Comparison of ENCODE assay signal across 22 cellular contexts in the genomic region with DNA sequence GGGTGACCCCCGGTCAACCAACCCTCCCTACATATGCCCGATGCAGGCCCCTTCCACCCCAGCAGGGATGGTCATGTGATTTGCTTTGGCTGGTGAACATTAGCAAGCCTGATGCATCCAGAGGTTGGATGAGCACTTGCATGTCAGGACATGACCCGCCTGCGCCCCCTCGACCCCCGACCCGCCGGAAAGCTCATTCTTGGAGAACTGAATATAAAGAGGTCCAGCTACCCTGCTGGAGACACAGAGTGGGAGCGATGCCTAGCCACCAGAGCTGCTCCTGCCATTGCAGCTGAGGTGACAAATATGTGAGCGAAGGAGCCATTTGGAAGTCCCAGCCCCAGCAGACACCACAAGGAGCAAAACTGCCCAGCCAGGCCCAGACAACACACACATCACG. TPM values are rescaled to one million over a fixed set of nuclear protein-coding genes. Genes with fewer than 3 reads are reported as not detected.
DNase-seq lines count a peak whose midpoint lies in the region; ATAC-seq, FAIRE-seq and TF ChIP-seq lines count a peak whose summit lies in the region.
"Had no signal": no experiment of that assay in that cellular context is flagged by ENCODE, and none has a peak within 500 bp of the region (broad histone marks: within the 10 kb centered on the region; RNA-seq: fewer than 3 reads in every experiment).

No MANE protein-coding gene starts in this region.

- H3K4me3 Mint-ChIP-seq in activated CD4-positive, alpha-beta T cell treated with anti-CD3 and anti-CD28 coated beads, Interleukin-2, amount 10 ng/mL, durations not matched to agents 7 days and 5 days: no peak overlapping the region
- H3K4me3 Mint-ChIP-seq in MCF 10A (ENCODE audit: unreplicated experiment) (no peak overlapping the region), T-helper 17 cell (no peak overlapping the region)
- no peak overlapping the region for H3K4me3 Mint-ChIP-seq in naive thymus-derived CD4-positive, alpha-beta T cell
- H3K4me3 Mint-ChIP-seq: CD4-positive, CD25-positive, alpha-beta regulatory T cell had no signal

- H3K27me3 ChIP-seq in breast epithelium: no peaks in the 10 kb centered on the region
- H3K27me3 ChIP-seq in naive thymus-derived CD4-positive, alpha-beta T cell (ENCODE audit: control insufficient read depth in 2 of 2, insufficient read depth in 2 of 2, low read length in 2 of 2): no peaks in the 10 kb centered on the region

- H3K36me3 ChIP-seq in breast epithelium: no peaks in the 10 kb centered on the region
- peaks cover 0 to 34% (median 6%) of the 10 kb centered on the region in 3 experiments for H3K36me3 ChIP-seq in naive thymus-derived CD4-positive, alpha-beta T cell (ENCODE audit: control insufficient read depth in 2 of 3, insufficient read depth in 3 of 3, low read length in 3 of 3)

- DNase-seq in activated CD4-positive, alpha-beta T cell treated with anti-CD3 and anti-CD28 coated beads, Interleukin-2, amount 10 ng/mL, durations not matched to agents 7 days and 5 days: no peak
- no peak for DNase-seq in activated CD4-positive, alpha-beta T cell treated with anti-CD3 and anti-CD28 coated beads for 4 hours
- DNase-seq in MCF 10A (ENCODE audit: unreplicated experiment) (no peak), breast epithelium (ENCODE audit: low spot score in 2 of 2) (no peak), T-helper 17 cell (no peak), GM12892 (ENCODE audit: insufficient read length) (no peak), mesenteric fat pad (ENCODE audit: low spot score) (no peak)
- no peak for DNase-seq in naive thymus-derived CD4-positive, alpha-beta T cell
- DNase-seq: CD4-positive, CD25-positive, alpha-beta regulatory T cell; Kasumi-1; MV-4-11; NCI-H1105 treated with DMSO at 0.1 percent for 48 hours; NCI-H1694 treated with DMSO at 0.1 percent for 48 hours; NCI-H2227 treated with DMSO at 0.1 percent for 48 hours; NCI-H526 treated with DMSO at 0.1 percent for 48 hours; RPMI8226; SHP77 treated with DMSO at 0.1 percent for 48 hours had no signal

- H3K9me3 ChIP-seq in breast epithelium: no peaks in the 10 kb centered on the region
- no peaks in the 10 kb centered on the region for H3K9me3 ChIP-seq in T-helper 17 cell (ENCODE audit: control insufficient read depth, low read length, poor library complexity, severe bottlenecking)
- H3K9me3 ChIP-seq in naive thymus-derived CD4-positive, alpha-beta T cell (ENCODE audit: control insufficient read depth in 2 of 3, low read length in 3 of 3): no peaks in the 10 kb centered on the region

- no TSS peak for BruUV-seq in MCF 10A (replicated peaks; lab: Mats Ljungman, UMichigan)

- no peaks in the 10 kb centered on the region for H3K4me1 ChIP-seq in breast epithelium
- peaks cover 0 to 16% of the 10 kb centered on the region in 2 donors for H3K4me1 ChIP-seq in naive thymus-derived CD4-positive, alpha-beta T cell (ENCODE audit: control insufficient read depth in 2 of 2, insufficient read depth in 2 of 2, low read length in 2 of 2)

- H3K9me3 Mint-ChIP-seq in activated CD4-positive, alpha-beta T cell treated with anti-CD3 and anti-CD28 coated beads, Interleukin-2, amount 10 ng/mL, durations not matched to agents 7 days and 5 days: no peaks in the 10 kb centered on the region
- H3K9me3 Mint-ChIP-seq in MCF 10A (ENCODE audit: unreplicated experiment): no peaks in the 10 kb centered on the region
- H3K9me3 Mint-ChIP-seq in naive thymus-derived CD4-positive, alpha-beta T cell: no peaks in the 10 kb centered on the region
- H3K9me3 Mint-ChIP-seq: CD4-positive, CD25-positive, alpha-beta regulatory T cell had no signal

- H3K4me3 ChIP-seq in breast epithelium: no peak overlapping the region
- H3K4me3 ChIP-seq in naive thymus-derived CD4-positive, alpha-beta T cell (ENCODE audit: low read length): no peak overlapping the region

- POLR2A ChIA-PET in activated CD4-positive, alpha-beta T cell treated with anti-CD3 and anti-CD28 coated beads, Interleukin-2, amount 10 ng/mL, durations not matched to agents 7 days and 5 days (lab: Charles Lee): no interaction called here
- POLR2A ChIA-PET in MCF 10A (lab: Yijun Ruan, JAX): interaction anchor here (1.0 kb wide), 1 partner anchor 9 kb away, joined by 3 read pairs; no protein-coding TSS in a partner anchor
- POLR2A ChIA-PET in naive thymus-derived CD4-positive, alpha-beta T cell (lab: Charles Lee): no interaction called here

- H3K27me3 Mint-ChIP-seq in activated CD4-positive, alpha-beta T cell treated with anti-CD3 and anti-CD28 coated beads, Interleukin-2, amount 10 ng/mL, durations not matched to agents 7 days and 5 days: no peaks in the 10 kb centered on the region
- no peaks in the 10 kb centered on the region for H3K27me3 Mint-ChIP-seq in MCF 10A (ENCODE audit: insufficient read depth, unreplicated experiment)
- H3K27me3 Mint-ChIP-seq in T-helper 17 cell: no peaks in the 10 kb centered on the region
- no peaks in the 10 kb centered on the region for H3K27me3 Mint-ChIP-seq in naive thymus-derived CD4-positive, alpha-beta T cell
- H3K27me3 Mint-ChIP-seq: CD4-positive, CD25-positive, alpha-beta regulatory T cell had no signal

- ATAC-seq in T-helper 17 cell: no peak
- no peak for ATAC-seq in naive thymus-derived CD4-positive, alpha-beta T cell
- ATAC-seq: HCT116 had no signal

- CTCF ChIA-PET in activated CD4-positive, alpha-beta T cell treated with anti-CD3 and anti-CD28 coated beads, Interleukin-2, amount 10 ng/mL, durations not matched to agents 7 days and 5 days (lab: Charles Lee): interaction anchor here (0.9 kb wide), 1 partner anchor 748 kb away, joined by 3 read pairs; the partner anchor contains the start of gene RBM34
- CTCF ChIA-PET in MCF 10A (lab: Yijun Ruan, JAX): no interaction called here
- CTCF ChIA-PET in naive thymus-derived CD4-positive, alpha-beta T cell (lab: Charles Lee): interaction anchor here (1.0 to 1.1 kb wide), 2 partner anchors 11 to 86 kb away, joined by 3 read pairs; no protein-coding TSS in a partner anchor

- H3K27ac Mint-ChIP-seq in activated CD4-positive, alpha-beta T cell treated with anti-CD3 and anti-CD28 coated beads, Interleukin-2, amount 10 ng/mL, durations not matched to agents 7 days and 5 days: peak overlapping the region; percentile 72
- H3K27ac Mint-ChIP-seq in MCF 10A (ENCODE audit: low read depth, unreplicated experiment): peak overlapping the region; percentile 39
- H3K27ac Mint-ChIP-seq in T-helper 17 cell: peak overlapping the region; percentile 79
- peak overlapping the region in 5 of 9 donors; percentile 3 to 72 (median 52) for H3K27ac Mint-ChIP-seq in naive thymus-derived CD4-positive, alpha-beta T cell

- H3K36me3 Mint-ChIP-seq in activated CD4-positive, alpha-beta T cell treated with anti-CD3 and anti-CD28 coated beads, Interleukin-2, amount 10 ng/mL, durations not matched to agents 7 days and 5 days (ENCODE audit: low read depth): peaks cover 28% of the 10 kb centered on the region
- H3K36me3 Mint-ChIP-seq in MCF 10A (ENCODE audit: insufficient read depth, unreplicated experiment) (peaks cover 57% of the 10 kb centered on the region), T-helper 17 cell (ENCODE audit: low read depth) (peaks cover 12% of the 10 kb centered on the region)
- peaks cover 11 to 25% (median 19%) of the 10 kb centered on the region in 5 donors for H3K36me3 Mint-ChIP-seq in naive thymus-derived CD4-positive, alpha-beta T cell

- no peak for FAIRE-seq in GM12892 (lab: Jason Lieb, UNC)
- FAIRE-seq: D721Med, GM18507, H1 had no signal

- no peak for TF ChIP-seq CTCF in MCF 10A (IDR thresholded peaks at IDR 0.05; ENCODE audit: unreplicated experiment)
- no peak for TF ChIP-seq CTCF in breast epithelium (IDR thresholded peaks at IDR 0.05)

- intact Hi-C loops in MCF 10A (cut with micrococcal nuclease): no loop called here
- intact Hi-C loops in breast epithelium (cut with DNase I; ENCODE audit: low total_unique reads): no loop called here
- intact Hi-C loops in naive thymus-derived CD4-positive, alpha-beta T cell (cut with micrococcal nuclease): no loop called here

- no peak overlapping the region for H3K27ac ChIP-seq in breast epithelium
- no peak overlapping the region for H3K27ac ChIP-seq in naive thymus-derived CD4-positive, alpha-beta T cell (ENCODE audit: low read depth, low read length)
- H3K27ac ChIP-seq: HL-60 had no signal

- TF ChIP-seq POLR2A in breast epithelium (IDR thresholded peaks at IDR 0.05) (no peak), GM12892 (IDR thresholded peaks at IDR 0.05; ENCODE audit: low read depth, low read length) (no peak)

- peaks cover 25% of the 10 kb centered on the region for H3K4me1 Mint-ChIP-seq in activated CD4-positive, alpha-beta T cell treated with anti-CD3 and anti-CD28 coated beads, Interleukin-2, amount 10 ng/mL, durations not matched to agents 7 days and 5 days
- H3K4me1 Mint-ChIP-seq in MCF 10A (ENCODE audit: insufficient read depth, unreplicated experiment) (no peaks in the 10 kb centered on the region), T-helper 17 cell (peaks cover 15% of the 10 kb centered on the region)
- peaks cover 8 to 20% (median 17%) of the 10 kb centered on the region in 7 donors for H3K4me1 Mint-ChIP-seq in naive thymus-derived CD4-positive, alpha-beta T cell

RNA-seq across cellular contexts. Expression of gene COA6, which starts 39.6 kb away (rescaled TPM):
- 10 to 100 TPM; 46.2 to 46.5 TPM for total RNA-seq in activated CD4-positive, alpha-beta T cell treated with anti-CD3 and anti-CD28 coated beads, Interleukin-2, amount 10 ng/mL, durations not matched to agents 7 days and 5 days
- total RNA-seq in MCF 10A (2022) (114 and 115 TPM in 2 replicates), breast epithelium (10 to 100 TPM; 10.4 to 17.7 (median 14.6) TPM), T-helper 17 cell (10 to 100 TPM; 11.3 to 14.0 TPM), mesenteric fat pad (28.0 TPM)
- total RNA-seq in naive thymus-derived CD4-positive, alpha-beta T cell: 10 to 100 TPM in 4 of 5 experiments, 1 to 10 TPM in 1; 9.5 to 47.3 (median 18.5) TPM
- 10 to 100 TPM; 31.6 to 52.7 TPM for polyA plus RNA-seq in naive thymus-derived CD4-positive, alpha-beta T cell
- 64.0 TPM for polyA plus RNA-seq in GM12892 (2012; ENCODE audit: missing spikeins)
